2 cellular contexts compared by ENCODE assay signal in genomic region chr6:161379828-161380598, GRCh38.
TF ChIP-seq lines count a peak whose summit lies in the region.

No MANE protein-coding gene starts in this region.

TF ChIP-seq in SK-N-SH, 30 proteins besides CTCF, POLR2A, EP300 and RAD21 (continued from another document):
- TF ChIP-seq NFIC (IDR thresholded peaks at IDR 0.05; ENCODE audit: borderline replicate concordance), result no peak
- TF ChIP-seq REST (IDR thresholded peaks at IDR 0.05; ENCODE audit: low read depth, low read length), result no peak
- no peak for TF ChIP-seq TEAD4 (IDR thresholded peaks at IDR 0.05; ENCODE audit: borderline replicate concordance, insufficient read depth)
- no peak for TF ChIP-seq SIN3A (IDR thresholded peaks at IDR 0.05; ENCODE audit: borderline replicate concordance, low read depth, low read length)
- TF ChIP-seq MAX (IDR thresholded peaks at IDR 0.05; ENCODE audit: low read depth), result no peak
- TF ChIP-seq NRF1 (IDR thresholded peaks at IDR 0.05; ENCODE audit: low read depth, low read length), result no peak
- TF ChIP-seq TCF12 (IDR thresholded peaks at IDR 0.05), result no peak
- no peak for TF ChIP-seq USF1 (IDR thresholded peaks at IDR 0.05; ENCODE audit: borderline replicate concordance, low read depth)
- no peak for TF ChIP-seq PBX3 (IDR thresholded peaks at IDR 0.05)
- no peak for TF ChIP-seq ZBTB33 (IDR thresholded peaks at IDR 0.05; ENCODE audit: borderline replicate concordance, low read depth)
- no peak for TF ChIP-seq ELF1 (IDR thresholded peaks at IDR 0.05)
- no peak for TF ChIP-seq GABPA (IDR thresholded peaks at IDR 0.05; ENCODE audit: low read depth)

TF ChIP-seq in HepG2, 621 proteins besides CTCF, POLR2A, EP300 and RAD21 (continued from another document):
- TF ChIP-seq ARID3A (IDR thresholded peaks at IDR 0.05; ENCODE audit: low read depth, low read length) (no peak), HMGXB3 (CRISPR knock-in tag; IDR thresholded peaks at IDR 0.05; ENCODE audit: borderline replicate concordance) (no peak)
